ENCODE assay signal across 15 cellular contexts in genomic region chr19:48206402-48207093, GRCh38. TPM values are rescaled to one million over a fixed set of nuclear protein-coding genes. Genes with fewer than 3 reads are reported as not detected.
A peak's percentile ranks its signal among the peaks of the same experiment; 100 is the strongest.
DNase-seq lines count a peak whose midpoint lies in the region; ATAC-seq, FAIRE-seq and TF ChIP-seq lines count a peak whose summit lies in the region.
"Had no signal": no experiment of that assay in that cellular context is flagged by ENCODE, and none has a peak within 500 bp of the region (broad histone marks: within the 10 kb centered on the region; RNA-seq: fewer than 3 reads in every experiment).

No MANE protein-coding gene starts in this region.

- H3K36me3 ChIP-seq in endothelial cell of umbilical vein (ENCODE audit: control insufficient read depth in 2 of 2, extremely low read depth in 1 of 2, insufficient read depth in 2 of 2, low read length in 2 of 2) (peaks cover 2 to 3% of the 10 kb centered on the region in 2 experiments), sigmoid colon (peaks cover 0 to 10% (median 0%) of the 10 kb centered on the region in 4 donors)
- H3K36me3 ChIP-seq: brain microvascular endothelial cell had no signal

- intact Hi-C loops in endothelial cell of umbilical vein (cut with micrococcal nuclease) (no loop called here), posterior vena cava (cut with DNase I) (no loop called here), sigmoid colon (cut with DNase I) (no loop called here)

- CTCF ChIA-PET in endothelial cell of umbilical vein (lab: Charles Lee) = interaction anchor here (1.8 to 6.4 kb wide), 2 partner anchors 8 to 53 kb away, joined by 4 to 43 read pairs; no protein-coding TSS in a partner anchor

- no peaks in the 10 kb centered on the region for H4K20me1 ChIP-seq in endothelial cell of umbilical vein (replicated peaks; ENCODE audit: control insufficient read depth, extremely low read depth, insufficient read depth, low read length)

- ATAC-seq in T-helper 17 cell = no peak
- ATAC-seq: heart left ventricle had no signal

- no peaks in the 10 kb centered on the region for H3K27me3 ChIP-seq in endothelial cell of umbilical vein (ENCODE audit: control insufficient read depth in 2 of 2, insufficient read depth in 2 of 2, low read length in 2 of 2)
- no peaks in the 10 kb centered on the region for H3K27me3 ChIP-seq in sigmoid colon
- H3K27me3 ChIP-seq: brain microvascular endothelial cell, heart left ventricle had no signal

- H3K4me3 Mint-ChIP-seq in T-helper 17 cell = no peak overlapping the region

- no peak overlapping the region for H3K4me2 ChIP-seq in endothelial cell of umbilical vein (ENCODE audit: insufficient read depth, low read length)
- H3K4me2 ChIP-seq: smooth muscle cell had no signal

- no peaks in the 10 kb centered on the region for H3K9me1 ChIP-seq in endothelial cell of umbilical vein (replicated peaks; ENCODE audit: control insufficient read depth, extremely low read depth, insufficient read depth, low read length)

- H3K9ac ChIP-seq in endothelial cell of umbilical vein (replicated peaks; ENCODE audit: extremely low read depth, insufficient read depth, low read length) = no peak overlapping the region

- no peak for TF ChIP-seq POLR2A in endothelial cell of umbilical vein (IDR thresholded peaks at IDR 0.05; ENCODE audit: low read depth, low read length)
- TF ChIP-seq POLR2A in sigmoid colon (IDR thresholded peaks at IDR 0.05) = no peak

- dilution Hi-C loops in endothelial cell of umbilical vein (cut with MboI; ENCODE audit: extremely low pct_ligation_motif_present, low sequenced_read_pairs) = no loop called here

- H3K9me3 ChIP-seq in T-helper 17 cell (ENCODE audit: control insufficient read depth, low read length, poor library complexity, severe bottlenecking) (no peaks in the 10 kb centered on the region), endothelial cell of umbilical vein (replicated peaks; ENCODE audit: control insufficient read depth, insufficient read depth, low read length) (no peaks in the 10 kb centered on the region), sigmoid colon (no peaks in the 10 kb centered on the region)
- H3K9me3 ChIP-seq: heart left ventricle had no signal

- no peak overlapping the region for H2AFZ ChIP-seq in endothelial cell of umbilical vein (ENCODE audit: low read depth, low read length)

- TF ChIP-seq CTCF in endothelial cell of umbilical vein (IDR thresholded peaks at IDR 0.05; ENCODE audit: extremely low read depth in 1 of 2, insufficient read depth in 1 of 2, low read depth in 1 of 2, low read length in 2 of 2) = no peak
- TF ChIP-seq CTCF in sigmoid colon (IDR thresholded peaks at IDR 0.05) = no peak

- peak overlapping the region; percentile 43 for H3K27ac Mint-ChIP-seq in T-helper 17 cell

- no TSS peak for BruUV-seq in endothelial cell of umbilical vein (replicated peaks; lab: Mats Ljungman, UMichigan)

- H3K27me3 Mint-ChIP-seq in T-helper 17 cell = no peaks in the 10 kb centered on the region

- H3K27ac ChIP-seq in endothelial cell of umbilical vein (ENCODE audit: insufficient read depth, low read depth, low read length) (no peak overlapping the region), sigmoid colon (no peak overlapping the region)
- H3K27ac ChIP-seq: brain microvascular endothelial cell, heart left ventricle had no signal

- H3K36me3 Mint-ChIP-seq in T-helper 17 cell (ENCODE audit: low read depth) = no peaks in the 10 kb centered on the region

- FAIRE-seq in GM19239 (lab: Jason Lieb, UNC) (peak; percentile 52), endothelial cell of umbilical vein (lab: Jason Lieb, UNC) (no peak), frontal cortex (lab: Jason Lieb, UNC) (no peak)
- FAIRE-seq: A204.1 had no signal

- no peak for TF ChIP-seq EP300 in sigmoid colon (IDR thresholded peaks at IDR 0.05)

- H3K79me2 ChIP-seq in endothelial cell of umbilical vein (ENCODE audit: control insufficient read depth, insufficient read depth, low read length) = peaks cover 4% of the 10 kb centered on the region

- H3K4me1 ChIP-seq in endothelial cell of umbilical vein (ENCODE audit: control insufficient read depth, extremely low read depth, insufficient read depth, low read length) (peaks cover 45% of the 10 kb centered on the region), sigmoid colon (peaks cover 0 to 21% (median 15%) of the 10 kb centered on the region in 4 donors)

- WGBS in sigmoid colon, 2 donors = 84 to 89% methylated on average over 9 of the region's 9 CpGs

- POLR2A ChIA-PET in endothelial cell of umbilical vein (lab: Charles Lee) = no interaction called here

- no peak overlapping the region for H3K4me3 ChIP-seq in endothelial cell of umbilical vein (replicated peaks in 1 of 3; ENCODE audit: insufficient read depth in 1 of 3, low read depth in 1 of 3, low read length in 3 of 3)
- H3K4me3 ChIP-seq in sigmoid colon = no peak overlapping the region
- H3K4me3 ChIP-seq: heart left ventricle, smooth muscle cell had no signal

- DNase-seq in NCI-H2029 (lab: John Stamatoyannopoulos, UW) = peak; percentile 45
- no peak for DNase-seq in NCI-H2029 treated with DMSO at 0.1 percent for 48 hours (lab: John Stamatoyannopoulos, UW)
- no peak for DNase-seq in GM19239 (ENCODE audit: insufficient read length, low spot score)
- DNase-seq in T-helper 17 cell = no peak
- DNase-seq in endothelial cell of umbilical vein (ENCODE audit: low read depth, low spot score) = no peak
- DNase-seq in posterior vena cava (ENCODE audit: low spot score) = no peak
- DNase-seq in frontal cortex (ENCODE audit: low spot score in 2 of 2) = no peak
- no peak for DNase-seq in sigmoid colon
- DNase-seq: brain microvascular endothelial cell, DMS153, H7, heart left ventricle, NCI-H1417 treated with DMSO at 0.1 percent for 48 hours had no signal

- peaks cover 8% of the 10 kb centered on the region for H3K4me1 Mint-ChIP-seq in T-helper 17 cell

TF ChIP-seq in endothelial cell of umbilical vein, 7 proteins besides CTCF, POLR2A, EP300 and RAD21:
- TF ChIP-seq POLR2AphosphoS5 (IDR thresholded peaks at IDR 0.05; ENCODE audit: insufficient read depth, low read depth, low read length) (peak; percentile 40), FOS (IDR thresholded peaks at IDR 0.05; ENCODE audit: borderline replicate concordance, insufficient read depth, low read length) (no peak)

RNA-seq across cellular contexts. Expression of gene ZSWIM9, which starts 36.1 kb away (rescaled TPM):
- 1 to 10 TPM; 4.0 to 4.8 TPM for total RNA-seq in T-helper 17 cell
- 7.4 and 8.6 TPM in 2 replicates for total RNA-seq in endothelial cell of umbilical vein
- 1.0 and 1.2 TPM in 2 replicates for polyA plus RNA-seq in endothelial cell of umbilical vein
- 1.1 and 1.7 TPM in 2 replicates for polyA plus RNA-seq in endothelial cell of umbilical vein (2011; cell fraction: cytosol; rRNA removed)
- polyA plus RNA-seq in endothelial cell of umbilical vein (2011; cell fraction: nucleus; rRNA removed) = 1.6 and 1.8 TPM in 2 replicates
- 5.0 and 6.9 TPM in 2 replicates for polyA plus RNA-seq in endothelial cell of umbilical vein (2012)
- polyA minus RNA-seq in endothelial cell of umbilical vein = 1.1 and 1.3 TPM in 2 replicates
- 3.3 TPM for polyA minus RNA-seq in endothelial cell of umbilical vein (2011; cell fraction: cytosol; rRNA and poly(A)+ RNA removed)
- 1.8 TPM in 2 replicates for polyA minus RNA-seq in endothelial cell of umbilical vein (2011; cell fraction: nucleus; rRNA and poly(A)+ RNA removed)
- 1 to 10 TPM; 6.1 to 8.6 TPM for total RNA-seq in posterior vena cava
- total RNA-seq in frontal cortex = 2.0 TPM
- total RNA-seq in sigmoid colon = 1 to 10 TPM; 2.4 to 10.0 (median 4.0) TPM
- 1 to 10 TPM; 4.2 to 6.1 (median 6.0) TPM for polyA plus RNA-seq in sigmoid colon

RNA-seq across cellular contexts. Expression of gene LIG1, which starts 36.4 kb away (rescaled TPM):
- 10 to 100 TPM; 47.1 to 58.0 TPM for total RNA-seq in T-helper 17 cell
- total RNA-seq in endothelial cell of umbilical vein = 94.7 and 100 TPM in 2 replicates
- 64.0 and 68.2 TPM in 2 replicates for polyA plus RNA-seq in endothelial cell of umbilical vein
- 57.2 and 61.2 TPM in 2 replicates for polyA plus RNA-seq in endothelial cell of umbilical vein (2011; cell fraction: cytosol; rRNA removed)
- polyA plus RNA-seq in endothelial cell of umbilical vein (2011; cell fraction: nucleus; rRNA removed) = 263 and 287 TPM in 2 replicates
- 50.6 and 62.2 TPM in 2 replicates for polyA plus RNA-seq in endothelial cell of umbilical vein (2012)
- polyA minus RNA-seq in endothelial cell of umbilical vein = 80.2 and 82.9 TPM in 2 replicates
- 34.8 TPM for polyA minus RNA-seq in endothelial cell of umbilical vein (2011; cell fraction: cytosol; rRNA and poly(A)+ RNA removed)
- 69.1 and 88.4 TPM in 2 replicates for polyA minus RNA-seq in endothelial cell of umbilical vein (2011; cell fraction: nucleus; rRNA and poly(A)+ RNA removed)
- total RNA-seq in posterior vena cava = 1 to 10 TPM; 4.8 to 5.9 TPM
- total RNA-seq in frontal cortex = 17.9 TPM
- total RNA-seq in sigmoid colon = 10 to 100 TPM in 1 of 4 donors, 1 to 10 TPM in 3; 4.3 to 16.9 (median 6.5) TPM
- 10 to 100 TPM; 11.4 to 41.6 (median 15.5) TPM for polyA plus RNA-seq in sigmoid colon

RNA-seq across cellular contexts. Expression of gene CARD8, which starts 49.2 kb away (rescaled TPM):
- total RNA-seq in T-helper 17 cell (100 to 1,000 TPM; 127 to 164 TPM), endothelial cell of umbilical vein (123 and 156 TPM in 2 replicates), posterior vena cava (10 to 100 TPM; 44.0 to 54.2 TPM), frontal cortex (12.6 TPM), sigmoid colon (10 to 100 TPM; 14.2 to 37.7 (median 24.7) TPM)
- polyA plus RNA-seq in endothelial cell of umbilical vein (57.3 and 64.6 TPM in 2 replicates), sigmoid colon (10 to 100 TPM in 1 of 3 donors, 1 to 10 TPM in 2; 6.0 to 31.0 (median 8.1) TPM)
- polyA plus RNA-seq in endothelial cell of umbilical vein (2011; cell fraction: cytosol; rRNA removed) = 53.3 and 56.2 TPM in 2 replicates
- polyA plus RNA-seq in endothelial cell of umbilical vein (2011; cell fraction: nucleus; rRNA removed) = 398 and 519 TPM in 2 replicates
- 158 and 170 TPM in 2 replicates for polyA plus RNA-seq in endothelial cell of umbilical vein (2012)
- 67.7 and 82.8 TPM in 2 replicates for polyA minus RNA-seq in endothelial cell of umbilical vein
- 4.3 TPM for polyA minus RNA-seq in endothelial cell of umbilical vein (2011; cell fraction: cytosol; rRNA and poly(A)+ RNA removed)
- polyA minus RNA-seq in endothelial cell of umbilical vein (2011; cell fraction: nucleus; rRNA and poly(A)+ RNA removed) = 143 and 242 TPM in 2 replicates
